6 cellular contexts compared by ENCODE assay signal in the genomic region with DNA sequence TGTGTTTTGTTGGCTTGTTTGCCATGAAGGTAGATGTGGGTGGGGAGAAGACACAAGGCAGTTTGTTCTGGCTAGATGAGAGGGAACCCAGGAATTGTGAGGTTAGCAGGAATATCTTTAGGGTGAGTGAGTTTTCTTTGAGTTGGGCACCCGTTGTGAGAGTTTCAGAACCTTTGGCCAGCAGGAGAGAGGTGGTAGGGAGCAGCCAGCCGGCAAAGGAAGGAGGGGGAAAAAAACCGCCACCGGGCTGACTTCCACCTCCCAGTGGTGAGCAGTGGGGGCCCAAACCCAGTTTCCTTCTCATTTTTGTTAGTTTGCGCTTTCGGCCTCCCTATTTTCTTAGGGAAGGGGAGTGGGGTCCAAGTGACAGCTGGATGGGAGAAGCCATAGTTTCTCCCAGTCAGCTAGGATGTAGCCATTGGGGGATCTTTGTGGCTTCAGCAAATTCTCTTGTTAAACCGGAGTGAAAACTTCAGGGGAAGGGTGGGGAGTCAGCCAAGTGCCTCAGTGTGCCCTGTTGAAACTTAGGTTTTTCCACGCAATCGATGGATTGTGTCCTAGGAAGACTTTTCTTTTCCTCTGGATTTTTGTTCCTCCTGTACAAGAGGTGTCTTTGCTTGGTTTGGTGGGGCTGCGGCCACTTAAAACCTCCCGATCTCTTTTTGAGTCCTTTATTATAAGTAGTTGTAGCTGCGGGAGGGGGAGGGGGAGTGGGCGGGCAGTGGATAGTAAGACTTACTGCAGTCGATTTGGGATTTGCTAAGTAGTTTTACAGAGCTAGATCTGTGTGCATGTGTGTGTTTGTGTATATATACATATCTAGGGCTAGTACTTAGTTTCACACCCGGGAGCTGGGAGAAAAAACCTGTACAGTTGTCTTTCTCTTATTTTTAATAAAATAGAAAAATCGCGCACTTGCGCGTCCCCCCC. TPM values are rescaled to one million over a fixed set of nuclear protein-coding genes. Genes with fewer than 3 reads are reported as not detected.
DNase-seq lines count a peak whose midpoint lies in the region; ATAC-seq and TF ChIP-seq lines count a peak whose summit lies in the region.

No MANE protein-coding gene starts in this region.

- H3K27ac ChIP-seq in HEK293 (ENCODE audit: extremely low read depth, low read depth, low read length) = no peak overlapping the region; the same call in 1 of the 2 replicates
- peak overlapping the region; percentile 93 for H3K27ac ChIP-seq in VCaP
- peak overlapping the region; percentile 67 to 78 for H3K27ac ChIP-seq in left lung

- POLR2A ChIA-PET in HEK293 (lab: Yijun Ruan, JAX) = interaction anchor here (0.7 to 2.5 kb wide), 19 partner anchors 9 to 228 kb away, joined by 3 to 28 read pairs (median 4); partner anchors contain the start of genes ANKRD54, GGA1, LGALS1 and MICALL1

- ATAC-seq in left lung (peak; percentile 10), GM21423 (IDR thresholded peaks at IDR 0.05; ENCODE audit: unreplicated experiment) (no peak), HG03469 (IDR thresholded peaks at IDR 0.05; ENCODE audit: unreplicated experiment) (no peak)

- no peaks in the 10 kb centered on the region for H3K9me3 ChIP-seq in HEK293 (ENCODE audit: control insufficient read depth, insufficient read depth, low read depth, low read length)
- no peaks in the 10 kb centered on the region for H3K9me3 ChIP-seq in left lung

- H3K36me3 ChIP-seq in HEK293 (ENCODE audit: control insufficient read depth in 2 of 2, insufficient read depth in 1 of 2, low read length in 2 of 2) = peaks cover 0 to 5% of the 10 kb centered on the region in 2 experiments; a peak in 1 of 3 replicates
- H3K36me3 ChIP-seq in left lung = no peaks in the 10 kb centered on the region

- DNase-seq in left lung (no peak), SK-N-DZ (ENCODE audit: low spot score) (no peak)

- TF ChIP-seq CTCF in HEK293 (tag by site-specific recombination; IDR thresholded peaks at IDR 0.05) (no peak), VCaP (conservative IDR thresholded peaks at IDR 0.05) (no peak), left lung (IDR thresholded peaks at IDR 0.05) (no peak)

- H3K4me3 ChIP-seq in HEK293 (ENCODE audit: low read depth, low read length) (peak overlapping the region; percentile 68), left lung (peak overlapping the region; percentile 56 to 59)

- peaks cover 0 to 68% of the 10 kb centered on the region in 2 donors for H3K27me3 ChIP-seq in left lung

- H3K4me1 ChIP-seq in HEK293 (ENCODE audit: control insufficient read depth, insufficient read depth, low read length) (peaks cover 6% of the 10 kb centered on the region; the same call in 1 of the 2 replicates), left lung (peaks cover 15 to 69% of the 10 kb centered on the region in 2 donors)

- intact Hi-C loops in left lung (cut with DNase I) = no loop called here

- CTCF ChIA-PET in HEK293 (lab: Yijun Ruan, JAX) = interaction anchor here (0.8 to 3.8 kb wide), 8 partner anchors 11 to 245 kb away, joined by 3 to 61 read pairs (median 5); no protein-coding TSS in a partner anchor

TF ChIP-seq in HEK293, 187 proteins besides CTCF, POLR2A, EP300 and RAD21 (continues in another document):
- peak; percentile 67; the same call in 1 of the 2 replicates for TF ChIP-seq ZBTB20 (tag by site-specific recombination; IDR thresholded peaks at IDR 0.05)
- TF ChIP-seq, protein P1, sequence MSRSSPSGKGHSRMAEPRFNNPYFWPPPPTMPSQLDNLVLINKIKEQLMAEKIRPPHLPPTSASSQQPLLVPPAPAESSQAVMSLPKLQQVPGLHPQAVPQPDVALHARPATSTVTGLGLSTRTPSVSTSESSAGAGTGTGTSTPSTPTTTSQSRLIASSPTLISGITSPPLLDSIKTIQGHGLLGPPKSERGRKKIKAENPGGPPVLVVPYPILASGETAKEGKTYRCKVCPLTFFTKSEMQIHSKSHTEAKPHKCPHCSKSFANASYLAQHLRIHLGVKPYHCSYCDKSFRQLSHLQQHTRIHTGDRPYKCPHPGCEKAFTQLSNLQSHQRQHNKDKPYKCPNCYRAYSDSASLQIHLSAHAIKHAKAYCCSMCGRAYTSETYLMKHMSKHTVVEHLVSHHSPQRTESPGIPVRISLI (tag by site-specific recombination; IDR thresholded peaks at IDR 0.05) = no peak
- no peak for TF ChIP-seq ZFP37 (tag by site-specific recombination; IDR thresholded peaks at IDR 0.05)
- peak; percentile 25; the same call in 1 of the 2 replicates for TF ChIP-seq EGR2 (tag by site-specific recombination; IDR thresholded peaks at IDR 0.05; ENCODE audit: low read depth)
- TF ChIP-seq ZNF600 (tag by site-specific recombination; IDR thresholded peaks at IDR 0.05) = peak; percentile 55
- TF ChIP-seq, protein P2, sequence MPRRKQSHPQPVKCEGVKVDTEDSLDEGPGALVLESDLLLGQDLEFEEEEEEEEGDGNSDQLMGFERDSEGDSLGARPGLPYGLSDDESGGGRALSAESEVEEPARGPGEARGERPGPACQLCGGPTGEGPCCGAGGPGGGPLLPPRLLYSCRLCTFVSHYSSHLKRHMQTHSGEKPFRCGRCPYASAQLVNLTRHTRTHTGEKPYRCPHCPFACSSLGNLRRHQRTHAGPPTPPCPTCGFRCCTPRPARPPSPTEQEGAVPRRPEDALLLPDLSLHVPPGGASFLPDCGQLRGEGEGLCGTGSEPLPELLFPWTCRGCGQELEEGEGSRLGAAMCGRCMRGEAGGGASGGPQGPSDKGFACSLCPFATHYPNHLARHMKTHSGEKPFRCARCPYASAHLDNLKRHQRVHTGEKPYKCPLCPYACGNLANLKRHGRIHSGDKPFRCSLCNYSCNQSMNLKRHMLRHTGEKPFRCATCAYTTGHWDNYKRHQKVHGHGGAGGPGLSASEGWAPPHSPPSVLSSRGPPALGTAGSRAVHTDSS (tag by site-specific recombination; IDR thresholded peaks at IDR 0.05) = no peak
- TF ChIP-seq, protein P3, sequence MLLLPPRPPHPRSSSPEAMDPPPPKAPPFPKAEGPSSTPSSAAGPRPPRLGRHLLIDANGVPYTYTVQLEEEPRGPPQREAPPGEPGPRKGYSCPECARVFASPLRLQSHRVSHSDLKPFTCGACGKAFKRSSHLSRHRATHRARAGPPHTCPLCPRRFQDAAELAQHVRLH (tag by site-specific recombination; IDR thresholded peaks at IDR 0.05) = no peak
- 0 out of 2 replicates have a peak, but pooled peaks have one; percentile 14 for TF ChIP-seq GLIS1 (tag by site-specific recombination; IDR thresholded peaks at IDR 0.05)
- TF ChIP-seq, protein P4, sequence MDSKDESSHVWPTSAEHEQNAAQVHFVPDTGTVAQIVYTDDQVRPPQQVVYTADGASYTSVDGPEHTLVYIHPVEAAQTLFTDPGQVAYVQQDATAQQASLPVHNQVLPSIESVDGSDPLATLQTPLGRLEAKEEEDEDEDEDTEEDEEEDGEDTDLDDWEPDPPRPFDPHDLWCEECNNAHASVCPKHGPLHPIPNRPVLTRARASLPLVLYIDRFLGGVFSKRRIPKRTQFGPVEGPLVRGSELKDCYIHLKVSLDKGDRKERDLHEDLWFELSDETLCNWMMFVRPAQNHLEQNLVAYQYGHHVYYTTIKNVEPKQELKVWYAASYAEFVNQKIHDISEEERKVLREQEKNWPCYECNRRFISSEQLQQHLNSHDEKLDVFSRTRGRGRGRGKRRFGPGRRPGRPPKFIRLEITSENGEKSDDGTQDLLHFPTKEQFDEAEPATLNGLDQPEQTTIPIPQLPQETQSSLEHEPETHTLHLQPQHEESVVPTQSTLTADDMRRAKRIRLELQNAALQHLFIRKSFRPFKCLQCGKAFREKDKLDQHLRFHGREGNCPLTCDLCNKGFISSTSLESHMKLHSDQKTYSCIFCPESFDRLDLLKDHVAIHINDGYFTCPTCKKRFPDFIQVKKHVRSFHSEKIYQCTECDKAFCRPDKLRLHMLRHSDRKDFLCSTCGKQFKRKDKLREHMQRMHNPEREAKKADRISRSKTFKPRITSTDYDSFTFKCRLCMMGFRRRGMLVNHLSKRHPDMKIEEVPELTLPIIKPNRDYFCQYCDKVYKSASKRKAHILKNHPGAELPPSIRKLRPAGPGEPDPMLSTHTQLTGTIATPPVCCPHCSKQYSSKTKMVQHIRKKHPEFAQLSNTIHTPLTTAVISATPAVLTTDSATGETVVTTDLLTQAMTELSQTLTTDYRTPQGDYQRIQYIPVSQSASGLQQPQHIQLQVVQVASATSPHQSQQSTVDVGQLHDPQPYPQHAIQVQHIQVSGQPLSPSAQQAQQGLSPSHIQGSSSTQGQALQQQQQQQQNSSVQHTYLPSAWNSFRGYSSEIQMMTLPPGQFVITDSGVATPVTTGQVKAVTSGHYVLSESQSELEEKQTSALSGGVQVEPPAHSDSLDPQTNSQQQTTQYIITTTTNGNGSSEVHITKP (tag by site-specific recombination; IDR thresholded peaks at IDR 0.05) = peak; percentile 57; the same call in 1 of the 2 replicates
- no peak for TF ChIP-seq ZNF146 (tag by site-specific recombination; IDR thresholded peaks at IDR 0.05)
- no peak for TF ChIP-seq ZNF510 (tag by site-specific recombination; IDR thresholded peaks at IDR 0.05; ENCODE audit: insufficient replicate concordance)
- no peak for TF ChIP-seq ZNF211 (tag by site-specific recombination; IDR thresholded peaks at IDR 0.05; ENCODE audit: low read depth)
- TF ChIP-seq ZNF221 (tag by site-specific recombination; IDR thresholded peaks at IDR 0.05; ENCODE audit: borderline replicate concordance) = no peak
- no peak for TF ChIP-seq ZNF138 (tag by site-specific recombination; IDR thresholded peaks at IDR 0.05; ENCODE audit: borderline replicate concordance)

RNA-seq across cellular contexts. Expression of gene GCAT, which starts 1.1 kb away (rescaled TPM):
- total RNA-seq in left lung = 10 to 100 TPM; 12.6 to 16.7 TPM
- polyA plus RNA-seq in SK-N-DZ (2014; cell fraction: cytosol; rRNA removed) = 10.5 and 18.3 TPM in 2 replicates
- polyA plus RNA-seq in SK-N-DZ (2014; cell fraction: nucleus; rRNA removed) = 10.8 and 20.5 TPM in 2 replicates

RNA-seq across cellular contexts. Expression of gene GALR3, which starts 16.5 kb away (rescaled TPM):
- total RNA-seq in left lung = not detected
- polyA plus RNA-seq in SK-N-DZ (2014; cell fraction: cytosol; rRNA removed) = not detected in 2 replicates
- not detected in 2 replicates for polyA plus RNA-seq in SK-N-DZ (2014; cell fraction: nucleus; rRNA removed)

RNA-seq across cellular contexts. Expression of gene ANKRD54, which starts 37.5 kb away (rescaled TPM):
- 10 to 100 TPM; 15.2 to 21.9 TPM for total RNA-seq in left lung
- polyA plus RNA-seq in SK-N-DZ (2014; cell fraction: cytosol; rRNA removed) = 54.2 and 55.4 TPM in 2 replicates
- polyA plus RNA-seq in SK-N-DZ (2014; cell fraction: nucleus; rRNA removed) = 57.4 and 105 TPM in 2 replicates

RNA-seq across cellular contexts. Expression of gene EIF3L, which starts 42.5 kb away (rescaled TPM):
- 100 to 1,000 TPM; 310 to 378 TPM for total RNA-seq in left lung
- polyA plus RNA-seq in SK-N-DZ (2014; cell fraction: cytosol; rRNA removed) = 671 and 689 TPM in 2 replicates
- 284 and 309 TPM in 2 replicates for polyA plus RNA-seq in SK-N-DZ (2014; cell fraction: nucleus; rRNA removed)
